In the genomic region with DNA sequence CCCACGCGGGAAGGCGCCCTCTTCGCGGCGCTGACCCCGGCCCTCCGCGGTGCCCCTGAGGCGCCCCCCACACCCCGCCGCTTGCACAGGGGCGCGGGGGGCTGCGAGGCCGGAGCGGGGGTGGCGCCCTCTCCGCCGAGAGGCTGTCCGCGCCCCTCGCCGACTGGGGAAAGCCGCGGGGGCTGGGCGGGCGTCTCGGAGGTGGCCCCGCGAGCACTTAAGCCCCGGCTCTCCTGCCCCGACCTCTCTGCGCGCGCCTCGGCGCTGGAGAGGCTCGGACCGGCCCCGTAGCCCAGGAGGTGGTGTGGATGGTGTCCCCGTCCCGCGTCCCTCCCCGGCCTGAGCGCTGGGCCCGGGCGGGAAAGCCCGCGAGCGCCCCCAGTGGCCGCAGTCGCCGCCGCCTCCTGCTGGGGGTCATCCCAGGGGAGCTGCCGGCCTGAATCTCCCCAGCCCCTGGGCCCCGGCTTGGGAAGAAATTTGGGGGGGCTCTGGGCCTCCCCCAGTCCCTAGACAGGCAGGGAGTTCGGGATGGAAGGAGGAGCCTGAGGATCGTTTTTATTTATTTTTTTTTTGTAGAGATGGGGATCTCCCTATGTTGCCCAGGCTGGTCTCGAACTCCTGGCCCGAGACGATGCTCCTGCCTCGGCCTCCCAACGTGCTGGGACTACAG, we compare ENCODE assay signal across 8 cellular contexts.
DNase-seq lines count a peak whose midpoint lies in the region; ATAC-seq and TF ChIP-seq lines count a peak whose summit lies in the region.

No MANE protein-coding gene starts in this region.

- POLR2A ChIA-PET in HEK293T (lab: Yijun Ruan, JAX): interaction anchor here (0.9 to 2.6 kb wide), 10 partner anchors 12 to 230 kb away, joined by 3 to 12 read pairs (median 5); a partner anchor contains a TSS

- CTCF ChIA-PET in HEK293T (lab: Yijun Ruan, JAX): interaction anchor here (0.6 to 1.0 kb wide), 6 partner anchors 12 to 62 kb away, joined by 3 to 5 read pairs (median 4); no protein-coding TSS in a partner anchor

- no peak for TF ChIP-seq POLR2A in GM18505 (IDR thresholded peaks at IDR 0.05; ENCODE audit: borderline replicate concordance, extremely low read depth, insufficient read depth, insufficient read length)

- DNase-seq in COLO829 (ENCODE audit: low spot score) (peak; percentile 67), HEK293T (ENCODE audit: extremely low spot score) (peak; percentile 85), SW 1271 (lab: John Stamatoyannopoulos, UW) (peak; percentile 37 to 54), amygdala (lab: John Stamatoyannopoulos, UW) (peak in 34 of 56 donors; percentile 17 to 83 (median 45)), hepatic stellate cell (ENCODE audit: low spot score) (peak; percentile 94), retina (peak; percentile 94)

- ATAC-seq in GM18505 (IDR thresholded peaks at IDR 0.05; ENCODE audit: unreplicated experiment) (no peak), HG02678 (IDR thresholded peaks at IDR 0.05; ENCODE audit: unreplicated experiment) (no peak)

TF ChIP-seq in HEK293T, 16 proteins besides CTCF, POLR2A, EP300 and RAD21:
- TF ChIP-seq ARNT (IDR thresholded peaks at IDR 0.05): peak; percentile 1; the same call in 1 of the 2 replicates
- no peak for TF ChIP-seq ELF4 (IDR thresholded peaks at IDR 0.05)
TF ChIP-seq in HEK293T: peak in this region for 1.
